10 cellular contexts compared by ENCODE assay signal in the genomic region with DNA sequence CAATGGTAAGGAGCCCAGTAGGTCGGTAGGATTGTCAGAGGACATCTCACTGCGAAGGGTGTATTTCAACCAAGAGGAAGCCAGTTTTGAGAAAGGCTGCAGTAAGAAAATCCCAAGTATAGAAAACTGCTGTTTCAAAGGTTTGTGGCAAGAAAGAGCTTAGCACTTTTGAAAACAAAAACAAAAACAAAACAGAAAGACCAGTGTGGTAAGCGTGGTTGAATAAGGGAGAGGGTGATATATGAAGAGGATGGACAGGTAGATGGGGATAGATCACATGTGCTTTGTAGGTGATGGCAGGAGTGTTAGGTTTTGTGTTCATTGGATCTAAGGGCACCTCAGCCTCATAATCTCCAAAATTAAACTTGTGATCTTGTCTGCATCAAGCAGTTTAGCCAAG.
DNase-seq lines count a peak whose midpoint lies in the region; ATAC-seq and TF ChIP-seq lines count a peak whose summit lies in the region.
"Had no signal": no experiment of that assay in that cellular context is flagged by ENCODE, and none has a peak within 500 bp of the region (broad histone marks: within the 10 kb centered on the region; RNA-seq: fewer than 3 reads in every experiment).

No MANE protein-coding gene starts in this region.

- H3K36me3 Mint-ChIP-seq in GM23338 (ENCODE audit: low read depth) (no peaks in the 10 kb centered on the region), neural progenitor cell (no peaks in the 10 kb centered on the region)

- no peak overlapping the region for H3K4me3 ChIP-seq in GM23338
- H3K4me3 ChIP-seq in neural progenitor cell = no peak overlapping the region

- H3K4me1 Mint-ChIP-seq in GM23338 = no peaks in the 10 kb centered on the region
- peaks cover 2% of the 10 kb centered on the region for H3K4me1 Mint-ChIP-seq in neural progenitor cell

- H3K27ac Mint-ChIP-seq in GM23338 = no peak overlapping the region
- H3K27ac Mint-ChIP-seq in neural progenitor cell = peak overlapping the region; percentile 1

- H3K27me3 Mint-ChIP-seq in GM23338 (ENCODE audit: insufficient read depth, low read depth, poor library complexity) = no peaks in the 10 kb centered on the region
- H3K27me3 Mint-ChIP-seq in neural progenitor cell (ENCODE audit: insufficient read depth, low read depth) = peaks cover 3% of the 10 kb centered on the region

- H3K36me3 ChIP-seq in GM23338 (ENCODE audit: insufficient read depth) (no peaks in the 10 kb centered on the region), neural progenitor cell (no peaks in the 10 kb centered on the region)

- H2AFZ ChIP-seq in GM23338 = peak overlapping the region; percentile 61; the same call in 1 of the 2 replicates
- peak overlapping the region; percentile 31 for H2AFZ ChIP-seq in neural progenitor cell (replicated peaks)

- H3K4me1 ChIP-seq in GM23338 (ENCODE audit: insufficient read depth) (no peaks in the 10 kb centered on the region), neural progenitor cell (no peaks in the 10 kb centered on the region)

- in situ Hi-C loops in KBM-7 (cut with MboI; ENCODE audit: low pct_unique_long_range_greater_than_20kb, low sequenced_read_pairs) = no loop called here

- no peak overlapping the region for H3K9ac ChIP-seq in neural progenitor cell

- H3K4me3 Mint-ChIP-seq in GM23338 (no peak overlapping the region), neural progenitor cell (no peak overlapping the region)

- H3K79me2 ChIP-seq in GM23338 (replicated peaks; ENCODE audit: insufficient read depth) (no peaks in the 10 kb centered on the region), neural progenitor cell (ENCODE audit: low read depth) (no peaks in the 10 kb centered on the region)

- no peaks in the 10 kb centered on the region for H3K9me2 ChIP-seq in GM23338 (ENCODE audit: insufficient read depth)

- TF ChIP-seq CTCF in GM23338 (conservative IDR thresholded peaks at IDR 0.05; ENCODE audit: low read depth in 2 of 2) (no peak), neural progenitor cell (IDR thresholded peaks at IDR 0.05) (no peak)

- H3K9me3 ChIP-seq in neural progenitor cell (ENCODE audit: low read depth) = no peaks in the 10 kb centered on the region

- H3K9me3 Mint-ChIP-seq in GM23338 = no peaks in the 10 kb centered on the region
- no peaks in the 10 kb centered on the region for H3K9me3 Mint-ChIP-seq in neural progenitor cell

- DNase-seq in GM23338 (ENCODE audit: low spot score) = no peak
- no peak for DNase-seq in neural progenitor cell (ENCODE audit: low spot score)
- DNase-seq in HuH-7 (ENCODE audit: low spot score) = no peak
- no peak for DNase-seq in KBM-7
- no peak for DNase-seq in C1 segment of cervical spinal cord (lab: John Stamatoyannopoulos, UW)
- DNase-seq: activated CD4-positive, alpha-beta T cell treated with anti-CD3 and anti-CD28 coated beads, Interleukin-2, amount 50 U/mL, for 48 hours; hippocampal formation; NCI-H524 treated with DMSO at 0.1 percent for 48 hours had no signal

- H3K27ac ChIP-seq in GM23338 (ENCODE audit: low read depth) (no peak overlapping the region), neural progenitor cell (no peak overlapping the region)

- no peaks in the 10 kb centered on the region for H3K27me3 ChIP-seq in GM23338 (ENCODE audit: insufficient read depth)
- H3K27me3 ChIP-seq in neural progenitor cell = no peaks in the 10 kb centered on the region

- H3K4me2 ChIP-seq in GM23338 (no peak overlapping the region), neural progenitor cell (no peak overlapping the region)

- ATAC-seq in GM19035 (IDR thresholded peaks at IDR 0.05; ENCODE audit: unreplicated experiment) (peak; percentile 90), GM23338 (no peak), HG03280 (IDR thresholded peaks at IDR 0.05; ENCODE audit: unreplicated experiment) (peak; percentile 74)

- H4K20me1 ChIP-seq in GM23338 (replicated peaks; ENCODE audit: insufficient read depth) (no peaks in the 10 kb centered on the region), neural progenitor cell (ENCODE audit: low read depth) (no peaks in the 10 kb centered on the region)

- H3F3A ChIP-seq in GM23338 (replicated peaks; ENCODE audit: low read depth) (no peaks in the 10 kb centered on the region), neural progenitor cell (ENCODE audit: low read depth) (no peaks in the 10 kb centered on the region)

TF ChIP-seq in GM23338, 12 proteins besides CTCF, POLR2A, EP300 and RAD21:
- TF ChIP-seq STAT1 (IDR thresholded peaks at IDR 0.05; ENCODE audit: unreplicated experiment) (no peak), NANOG (IDR thresholded peaks at IDR 0.05; ENCODE audit: borderline replicate concordance) (no peak)
